ENCODE assay signal across 10 cellular contexts in genomic region chr2:233063269-233063975, GRCh38. TPM values are rescaled to one million over a fixed set of nuclear protein-coding genes. Genes with fewer than 3 reads are reported as not detected.
DNase-seq lines count a peak whose midpoint lies in the region; ATAC-seq and TF ChIP-seq lines count a peak whose summit lies in the region.
"Had no signal": no experiment of that assay in that cellular context is flagged by ENCODE, and none has a peak within 500 bp of the region (broad histone marks: within the 10 kb centered on the region; RNA-seq: fewer than 3 reads in every experiment).

No MANE protein-coding gene starts in this region.

- peaks cover 20% of the 10 kb centered on the region; the same call in 1 of the 2 replicates for H4K20me1 ChIP-seq in SU-DHL-6 (ENCODE audit: low read depth, low read length)

- no peak overlapping the region for H4K91ac ChIP-seq in mesenchymal stem cell (ENCODE audit: low read length)

- no peaks in the 10 kb centered on the region for H3K79me1 ChIP-seq in mesenchymal stem cell (replicated peaks; ENCODE audit: low read length, poor library complexity, severe bottlenecking)

- peaks cover 77% of the 10 kb centered on the region for H3K79me2 ChIP-seq in SU-DHL-6 (ENCODE audit: insufficient read depth, low read length)

- WGBS in mesenchymal stem cell = 77% methylated on average over 13 of the region's 13 CpGs

- no peak overlapping the region for H3K14ac ChIP-seq in mesenchymal stem cell (ENCODE audit: low read length in 2 of 2)

- H3K23ac ChIP-seq in mesenchymal stem cell (ENCODE audit: low read length in 2 of 2) = no peak overlapping the region

- no peak for TF ChIP-seq CTCF in SU-DHL-6 (IDR thresholded peaks at IDR 0.05; ENCODE audit: insufficient read depth, low read length, poor library complexity, severe bottlenecking)

- H3K4me2 ChIP-seq in SU-DHL-6 (ENCODE audit: low read depth, low read length, poor library complexity, severe bottlenecking) (peak overlapping the region; percentile 75), mesenchymal stem cell (ENCODE audit: low read length, poor library complexity, severe bottlenecking) (no peak overlapping the region)

- peaks cover 4% of the 10 kb centered on the region for H3K4me1 ChIP-seq in mesenchymal stem cell (ENCODE audit: control insufficient read depth, insufficient read depth, low read depth, low read length)

- H3K4me1 Mint-ChIP-seq in activated T-cell treated with anti-CD3 and anti-CD28 coated beads, Interleukin-2, amount 50 U/mL, for 24 hours (ENCODE audit: low read depth) = peaks cover 68% of the 10 kb centered on the region

- peak overlapping the region; percentile 76 for H3K4me3 ChIP-seq in SU-DHL-6 (ENCODE audit: insufficient read depth, low read length, poor library complexity, severe bottlenecking)
- H3K4me3 ChIP-seq in mesenchymal stem cell (ENCODE audit: insufficient read depth in 1 of 2, low read depth in 1 of 2, low read length in 2 of 2) = no peak overlapping the region

- no peaks in the 10 kb centered on the region for H3K36me3 ChIP-seq in SU-DHL-6 (ENCODE audit: low read length)
- H3K36me3 ChIP-seq in mesenchymal stem cell (ENCODE audit: control insufficient read depth in 1 of 2, insufficient read depth in 2 of 2, low read depth in 1 of 2, low read length in 2 of 2) = no peaks in the 10 kb centered on the region

- H4K8ac ChIP-seq in mesenchymal stem cell (ENCODE audit: low read length) = no peak overlapping the region

- H3K9me3 Mint-ChIP-seq in activated T-cell treated with anti-CD3 and anti-CD28 coated beads, Interleukin-2, amount 50 U/mL, for 24 hours = peaks cover 2% of the 10 kb centered on the region
- H3K9me3 Mint-ChIP-seq: neural crest cell had no signal

- H3K27me3 ChIP-seq in SU-DHL-6 (ENCODE audit: low read length) (no peaks in the 10 kb centered on the region), mesenchymal stem cell (ENCODE audit: control insufficient read depth in 1 of 2, insufficient read depth in 1 of 2, low read length in 2 of 2) (peaks cover 0 to 11% of the 10 kb centered on the region in 2 experiments)

- no peak overlapping the region for H2BK120ac ChIP-seq in mesenchymal stem cell (ENCODE audit: low read depth, low read length)

- peak; percentile 46 for ATAC-seq in HG02588 (IDR thresholded peaks at IDR 0.05; ENCODE audit: unreplicated experiment)

- peak overlapping the region; percentile 89 for H3K9ac ChIP-seq in SU-DHL-6 (ENCODE audit: low read length)
- H3K9ac ChIP-seq in mesenchymal stem cell (ENCODE audit: low read length) = no peak overlapping the region

- H3K9me3 ChIP-seq in SU-DHL-6 (ENCODE audit: insufficient read depth, low read length) (no peaks in the 10 kb centered on the region), mesenchymal stem cell (ENCODE audit: control insufficient read depth, low read length) (no peaks in the 10 kb centered on the region)

- H3F3A ChIP-seq in SU-DHL-6 (ENCODE audit: insufficient read depth) = peaks cover 7% of the 10 kb centered on the region

- peak; percentile 43 for DNase-seq in activated T-cell treated with anti-CD3 and anti-CD28 coated beads, Interleukin-2, amount 50 U/mL, for 24 hours
- DNase-seq in activated T-cell treated with anti-CD3 and anti-CD28 coated beads for 4 hours (no peak), mesenteric fat pad (ENCODE audit: low spot score) (peak; percentile 74), mesenchymal stem cell (no peak), Ammon's horn (ENCODE audit: low spot score) (no peak), ecto neural progenitor cell (ENCODE audit: low spot score) (no peak)

- H3K27ac Mint-ChIP-seq in activated T-cell treated with anti-CD3 and anti-CD28 coated beads, Interleukin-2, amount 50 U/mL, for 24 hours = peak overlapping the region; percentile 96

- no peak overlapping the region for H2AK5ac ChIP-seq in mesenchymal stem cell (ENCODE audit: low read length, severe bottlenecking)

- no peak overlapping the region for H3K18ac ChIP-seq in mesenchymal stem cell (ENCODE audit: low read depth in 1 of 2, low read length in 2 of 2)

- peak overlapping the region; percentile 96 for H3K4me3 Mint-ChIP-seq in activated T-cell treated with anti-CD3 and anti-CD28 coated beads, Interleukin-2, amount 50 U/mL, for 24 hours
- H3K4me3 Mint-ChIP-seq: neural crest cell had no signal

- no peak overlapping the region for H2BK12ac ChIP-seq in mesenchymal stem cell (ENCODE audit: low read length in 2 of 2)

- H2BK5ac ChIP-seq in mesenchymal stem cell (ENCODE audit: low read depth, low read length, poor library complexity, severe bottlenecking) = no peak overlapping the region

- H3K4ac ChIP-seq in mesenchymal stem cell (ENCODE audit: low read depth in 1 of 2, low read length in 2 of 2) = no peak overlapping the region

- H3K27ac ChIP-seq in SU-DHL-6 (ENCODE audit: low read depth, low read length) (peak overlapping the region; percentile 94), mesenchymal stem cell (ENCODE audit: low read length, poor library complexity, severe bottlenecking) (no peak overlapping the region)

- peaks cover 69% of the 10 kb centered on the region for H3K36me3 Mint-ChIP-seq in activated T-cell treated with anti-CD3 and anti-CD28 coated beads, Interleukin-2, amount 50 U/mL, for 24 hours (ENCODE audit: low read depth)

- H2AFZ ChIP-seq in SU-DHL-6 (ENCODE audit: low read depth, low read length, severe bottlenecking) = no peak overlapping the region
- H2AFZ ChIP-seq in mesenchymal stem cell (ENCODE audit: low read depth, low read length) = no peak overlapping the region

- H3K9me2 ChIP-seq in SU-DHL-6 (replicated peaks; ENCODE audit: insufficient read depth, low read length) = no peaks in the 10 kb centered on the region

- H3K27me3 Mint-ChIP-seq in activated T-cell treated with anti-CD3 and anti-CD28 coated beads, Interleukin-2, amount 50 U/mL, for 24 hours = no peaks in the 10 kb centered on the region

- no peak overlapping the region for H2BK15ac ChIP-seq in mesenchymal stem cell (ENCODE audit: low read depth, poor library complexity, severe bottlenecking)

RNA-seq across cellular contexts. Expression of gene INPP5D, which starts 3.3 kb away (rescaled TPM):
- 28.8 TPM for total RNA-seq in mesenteric fat pad
- 0.08 TPM for polyA plus RNA-seq in mesenchymal stem cell (2013, experiment 1 of 2)
- polyA plus RNA-seq in mesenchymal stem cell (2013, experiment 2 of 2) = 0.15 TPM
- total RNA-seq: Daoy had no signal

RNA-seq across cellular contexts. Expression of gene NEU2, which starts 30.9 kb away (rescaled TPM):
- not detected for total RNA-seq in mesenteric fat pad
- not detected for polyA plus RNA-seq in mesenchymal stem cell (2013, experiment 1 of 2)
- not detected for polyA plus RNA-seq in mesenchymal stem cell (2013, experiment 2 of 2)
- total RNA-seq: Daoy, neural crest cell had no signal

RNA-seq across cellular contexts. Expression of gene NGEF, which starts 50.4 kb away (rescaled TPM):
- 0.35 TPM for total RNA-seq in mesenteric fat pad
- polyA plus RNA-seq in mesenchymal stem cell (2013, experiment 1 of 2) = 0.15 TPM
- 0.15 TPM for polyA plus RNA-seq in mesenchymal stem cell (2013, experiment 2 of 2)

Comparison
In these comparisons a context has a peak if more than half of its experiments do, and no peak if none do; other contexts are left out.
1. DNase-seq: peak in activated T-cell treated with anti-CD3 and anti-CD28 coated beads, Interleukin-2, amount 50 U/mL, for 24 hours (single experiment) and mesenteric fat pad (single experiment); none in activated T-cell treated with anti-CD3 and anti-CD28 coated beads for 4 hours (single experiment), mesenchymal stem cell (single experiment), Ammon's horn (single experiment) and ecto neural progenitor cell (single experiment).